In the genomic region with DNA sequence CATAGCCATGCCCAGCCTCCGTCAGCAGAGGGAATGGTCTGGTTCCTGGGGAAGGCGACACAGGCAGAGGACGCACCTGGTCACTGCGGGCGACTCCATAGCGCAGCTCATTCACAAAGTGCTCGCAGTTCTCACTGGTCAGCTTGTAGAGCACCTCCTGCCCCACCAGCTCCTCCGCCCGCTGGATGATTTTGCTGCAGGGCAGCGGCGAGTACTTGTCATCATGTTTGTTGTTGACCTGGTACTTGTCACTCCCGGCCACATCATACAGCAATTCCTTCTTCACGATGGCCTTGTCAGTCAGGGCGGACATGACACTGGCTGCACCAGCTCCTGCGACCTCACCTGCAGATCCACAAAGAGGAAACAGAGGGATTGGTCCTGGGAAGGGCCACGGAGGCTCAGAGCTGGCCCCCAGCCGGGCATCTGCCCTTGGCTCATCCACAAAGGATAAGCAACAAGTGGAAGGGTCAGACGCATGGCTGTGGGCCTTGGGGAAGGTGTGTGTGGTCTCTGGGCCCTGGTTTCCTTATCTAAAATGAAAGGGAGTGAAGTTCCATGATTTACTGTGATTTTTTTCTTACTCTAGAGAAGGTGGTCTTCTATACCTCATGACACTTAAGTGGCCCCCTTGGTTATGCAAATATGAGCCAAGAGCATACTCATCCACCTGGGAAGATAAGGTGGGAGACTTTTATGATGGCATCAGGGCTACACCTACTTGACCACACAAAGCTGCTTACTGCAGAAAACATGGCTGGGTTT, we compare ENCODE assay signal across 1 cellular context.
TF ChIP-seq lines count a peak whose summit lies in the region.

No MANE protein-coding gene starts in this region.

TF ChIP-seq in K562, 482 proteins besides CTCF, POLR2A, EP300 and RAD21:
- no peak for TF ChIP-seq CBFA2T3 (IDR thresholded peaks at IDR 0.05)
- TF ChIP-seq KDM1A (IDR thresholded peaks at IDR 0.05) = peak; percentile 53 to 57; a peak in 3 of 4 replicates
